In the genomic region with DNA sequence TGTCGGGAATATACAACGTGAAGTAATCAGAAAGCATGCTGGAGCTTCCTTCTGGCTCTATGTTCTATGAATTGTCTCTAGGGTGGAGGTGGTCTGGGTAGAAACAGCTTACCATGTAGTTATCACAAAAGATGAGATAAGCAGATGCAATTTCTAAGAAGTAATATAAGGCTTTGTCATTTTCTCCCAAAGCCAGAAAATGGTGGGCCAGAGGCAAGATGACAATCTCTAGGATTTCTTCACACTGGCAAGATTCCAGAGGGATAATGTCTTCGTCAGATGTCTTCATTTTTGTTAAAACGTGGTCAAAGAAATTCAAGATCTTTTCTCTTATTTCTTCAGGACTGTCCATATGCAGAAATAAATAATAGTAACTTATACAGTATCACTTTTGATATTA, we compare ENCODE assay signal across 8 cellular contexts.
"Had no signal": no experiment of that assay in that cellular context is flagged by ENCODE, and none has a peak within 500 bp of the region (broad histone marks: within the 10 kb centered on the region; RNA-seq: fewer than 3 reads in every experiment).

No MANE protein-coding gene starts in this region.

- DNase-seq: GM23248, GOT3, H7, KG1 had no signal

- H3K27ac ChIP-seq: GM23248, HL-60 had no signal

- H3K9ac ChIP-seq: GM23248 had no signal

- H3K36me3 ChIP-seq: HAP-1 had no signal

- ATAC-seq: HCT116, HepG2 had no signal

- H3K4me1 ChIP-seq: HAP-1 had no signal

- H3K9me3 ChIP-seq: HAP-1 had no signal

- H3K4me3 ChIP-seq: GM23248, HAP-1 had no signal
